ENCODE assay signal across 11 cellular contexts in genomic region chr17:48596000-48596734, GRCh38. TPM values are rescaled to one million over a fixed set of nuclear protein-coding genes. Genes with fewer than 3 reads are reported as not detected.
A peak's percentile ranks its signal among the peaks of the same experiment; 100 is the strongest.
DNase-seq lines count a peak whose midpoint lies in the region; ATAC-seq, FAIRE-seq and TF ChIP-seq lines count a peak whose summit lies in the region.
"Had no signal": no experiment of that assay in that cellular context is flagged by ENCODE, and none has a peak within 500 bp of the region (broad histone marks: within the 10 kb centered on the region; RNA-seq: fewer than 3 reads in every experiment).

No MANE protein-coding gene starts in this region.

- H3K4me3 ChIP-seq in MM.1S (ENCODE audit: low read length) = peak overlapping the region; percentile 51
- H3K4me3 ChIP-seq in GM12878 = no peak overlapping the region
- peak overlapping the region; percentile 35 for H3K4me3 ChIP-seq in naive thymus-derived CD4-positive, alpha-beta T cell (ENCODE audit: low read length)
- H3K4me3 ChIP-seq in uterus = no peak overlapping the region
- no peak overlapping the region for H3K4me3 ChIP-seq in SJCRH30

- TF ChIP-seq EP300 in GM12878 (IDR thresholded peaks at IDR 0.05; ENCODE audit: borderline replicate concordance in 1 of 2, control insufficient read depth in 1 of 2, low read depth in 2 of 2, low read length in 2 of 2) = no peak

- no peaks in the 10 kb centered on the region for H3K9me3 Mint-ChIP-seq in naive thymus-derived CD4-positive, alpha-beta T cell

- TF ChIP-seq POLR2A in GM12878 (IDR thresholded peaks at IDR 0.05; ENCODE audit: low read depth, low read length) (no peak), uterus (IDR thresholded peaks at IDR 0.05) (no peak)

- no peak for ATAC-seq in GM12878
- no peak for ATAC-seq in naive thymus-derived CD4-positive, alpha-beta T cell
- ATAC-seq: HCT116 had no signal

- H3K27ac ChIP-seq in MM.1S (ENCODE audit: low read length) = no peak overlapping the region
- H3K27ac ChIP-seq in GM12878 (ENCODE audit: control insufficient read depth, insufficient read depth) = no peak overlapping the region
- H3K27ac ChIP-seq in naive thymus-derived CD4-positive, alpha-beta T cell (ENCODE audit: low read depth, low read length) = no peak overlapping the region
- no peak overlapping the region for H3K27ac ChIP-seq in uterus
- no peak overlapping the region for H3K27ac ChIP-seq in SJCRH30

- H3K36me3 Mint-ChIP-seq in naive thymus-derived CD4-positive, alpha-beta T cell = peaks cover 0 to 3% (median 0%) of the 10 kb centered on the region in 5 donors

- BruUV-seq in GM12878 (replicated peaks; lab: Mats Ljungman, UMichigan) = no TSS peak

- H4K20me1 ChIP-seq in MM.1S (ENCODE audit: insufficient read depth, low read length) = no peaks in the 10 kb centered on the region
- H4K20me1 ChIP-seq in GM12878 (ENCODE audit: control insufficient read depth, insufficient read depth) = no peaks in the 10 kb centered on the region

- TF ChIP-seq RAD21 in GM12878 (IDR thresholded peaks at IDR 0.05; ENCODE audit: insufficient read depth, low read depth, low read length) = no peak

- H3K36me3 ChIP-seq in MM.1S (replicated peaks; ENCODE audit: insufficient read depth, low read length) (no peaks in the 10 kb centered on the region), GM12878 (ENCODE audit: control insufficient read depth in 2 of 2, insufficient read depth in 2 of 2, low read length in 1 of 2) (no peaks in the 10 kb centered on the region), uterus (no peaks in the 10 kb centered on the region), SJCRH30 (peaks cover 2% of the 10 kb centered on the region; the same call in 1 of the 2 replicates)
- no peaks in the 10 kb centered on the region for H3K36me3 ChIP-seq in naive thymus-derived CD4-positive, alpha-beta T cell (ENCODE audit: control insufficient read depth in 2 of 3, insufficient read depth in 3 of 3, low read length in 3 of 3)

- SMC1A ChIA-PET in GM12878 (lab: Charles Lee; ENCODE audit: uncharacterized antibody, unreplicated experiment) = interaction anchor here (1.0 to 1.2 kb wide), 3 partner anchors 83 to 323 kb away, joined by 3 to 4 read pairs (median 3); no protein-coding TSS in a partner anchor

- H3F3A ChIP-seq in MM.1S (ENCODE audit: insufficient read depth, low read length) = no peaks in the 10 kb centered on the region

- H3K4me2 ChIP-seq in MM.1S (ENCODE audit: low read depth, low read length) = peak overlapping the region; percentile 95
- peak overlapping the region; percentile 66; the same call in 1 of the 2 replicates for H3K4me2 ChIP-seq in GM12878 (ENCODE audit: control insufficient read depth, insufficient read depth)

- intact Hi-C loops in GM12878 (cut with micrococcal nuclease; ENCODE audit: unreplicated experiment) (loop anchor here (2.0 kb wide), 2 partner anchors 259 to 287 kb away; no protein-coding TSS in a partner anchor), uterus (cut with DNase I; ENCODE audit: low total_unique reads) (loop anchor here (10.0 kb wide), 1 partner anchor 251 kb away; no protein-coding TSS in a partner anchor)
- intact Hi-C loops in naive thymus-derived CD4-positive, alpha-beta T cell (cut with micrococcal nuclease) = loop anchor here (1.0 to 10.0 kb wide), 2 partner anchors 332 to 421 kb away; no protein-coding TSS in a partner anchor

- FAIRE-seq in GM12878 (lab: Jason Lieb, UNC) = no peak

- H3K27me3 ChIP-seq in MM.1S (replicated peaks; ENCODE audit: insufficient read depth, low read length) (peaks cover 68% of the 10 kb centered on the region), GM12878 (replicated peaks in 1 of 2; ENCODE audit: control insufficient read depth in 2 of 2, insufficient read depth in 2 of 2, low read length in 1 of 2) (peaks cover 8 to 46% of the 10 kb centered on the region in 2 experiments), uterus (peaks cover 9 to 69% of the 10 kb centered on the region in 2 donors), SJCRH30 (no peaks in the 10 kb centered on the region; the same call in 1 of the 2 replicates)
- H3K27me3 ChIP-seq in naive thymus-derived CD4-positive, alpha-beta T cell (ENCODE audit: control insufficient read depth in 2 of 2, insufficient read depth in 2 of 2, low read length in 2 of 2) = peaks cover 18 to 60% of the 10 kb centered on the region in 2 donors

- H3K27me3 Mint-ChIP-seq in naive thymus-derived CD4-positive, alpha-beta T cell = peaks cover 92 to 97% (median 93%) of the 10 kb centered on the region in 5 donors

- H3K79me2 ChIP-seq in MM.1S (ENCODE audit: low read length) = no peaks in the 10 kb centered on the region
- no peaks in the 10 kb centered on the region for H3K79me2 ChIP-seq in GM12878 (ENCODE audit: control insufficient read depth, insufficient read depth, low read length)

- no peak for TF ChIP-seq CTCF in MM.1S (IDR thresholded peaks at IDR 0.05; ENCODE audit: low read length)
- no peak for TF ChIP-seq CTCF in GM12878 (IDR thresholded peaks at IDR 0.05 in 2 of 3, conservative IDR thresholded peaks at IDR 0.05 in 1 of 3; ENCODE audit: control insufficient read depth in 2 of 3, extremely low read depth in 1 of 3, insufficient read depth in 1 of 3, low read depth in 3 of 3, low read length in 3 of 3)
- no peak for TF ChIP-seq CTCF in uterus (IDR thresholded peaks at IDR 0.05)

- RAD21 ChIA-PET in GM12878 (lab: Charles Lee; ENCODE audit: unreplicated experiment) = interaction anchor here (0.7 kb wide), 1 partner anchor 265 kb away, joined by 3 read pairs; no protein-coding TSS in a partner anchor

- H3K9ac ChIP-seq in MM.1S (ENCODE audit: low read length) (no peak overlapping the region), GM12878 (ENCODE audit: control insufficient read depth, insufficient read depth, low read length) (no peak overlapping the region)

- H3K4me1 ChIP-seq in MM.1S (ENCODE audit: low read length) = no peaks in the 10 kb centered on the region
- peaks cover 10% of the 10 kb centered on the region for H3K4me1 ChIP-seq in GM12878 (ENCODE audit: control insufficient read depth, insufficient read depth, low read length)
- H3K4me1 ChIP-seq in naive thymus-derived CD4-positive, alpha-beta T cell (ENCODE audit: control insufficient read depth in 2 of 2, insufficient read depth in 2 of 2, low read length in 2 of 2) = peaks cover 37 to 40% of the 10 kb centered on the region in 2 donors
- H3K4me1 ChIP-seq in uterus = peaks cover 0 to 7% of the 10 kb centered on the region in 2 donors
- H3K4me1 ChIP-seq in SJCRH30 = 0 out of 2 replicates have a peak, but pooled peaks cover 6% of the 10 kb centered on the region

- peak overlapping the region; percentile 70 for H2AFZ ChIP-seq in MM.1S (ENCODE audit: low read length)
- H2AFZ ChIP-seq in GM12878 (ENCODE audit: control insufficient read depth, low read depth, low read length) = peak overlapping the region; percentile 23; the same call in 1 of the 2 replicates

- peak overlapping the region; percentile 45 to 90 (median 82) for H3K4me3 Mint-ChIP-seq in naive thymus-derived CD4-positive, alpha-beta T cell

- H3K9me3 ChIP-seq in MM.1S (replicated peaks; ENCODE audit: insufficient read depth, low read length) = no peaks in the 10 kb centered on the region
- H3K9me3 ChIP-seq in GM12878 (replicated peaks; ENCODE audit: control insufficient read depth, insufficient read depth, low read length) = no peaks in the 10 kb centered on the region
- H3K9me3 ChIP-seq in naive thymus-derived CD4-positive, alpha-beta T cell (ENCODE audit: control insufficient read depth in 2 of 3, low read length in 3 of 3) = no peaks in the 10 kb centered on the region
- no peaks in the 10 kb centered on the region for H3K9me3 ChIP-seq in uterus
- H3K9me3 ChIP-seq in SJCRH30 (replicated peaks) = no peaks in the 10 kb centered on the region

- peaks cover 34 to 68% (median 45%) of the 10 kb centered on the region in 7 donors for H3K4me1 Mint-ChIP-seq in naive thymus-derived CD4-positive, alpha-beta T cell

- DNase-seq in CD1c-positive myeloid dendritic cell (ENCODE audit: extremely low spot score) (peak; percentile 16), MM.1S (no peak), GM12878 (ENCODE audit: low read depth, low spot score) (no peak), AML-193 (lab: John Stamatoyannopoulos, UW) (no peak), uterus (no peak), retina (no peak), SJCRH30 (no peak)
- DNase-seq in naive thymus-derived CD4-positive, alpha-beta T cell = peak in 1 of 9 donors; percentile 51
- DNase-seq: cerebellar nuclear complex, Kasumi-1 had no signal

- CTCF ChIA-PET in GM12878 (lab: Yijun Ruan, JAX) = no interaction called here
- CTCF ChIA-PET in naive thymus-derived CD4-positive, alpha-beta T cell (lab: Charles Lee) = interaction anchor here (0.6 to 4.6 kb wide), 5 partner anchors 17 to 372 kb away, joined by 3 to 47 read pairs (median 3); no protein-coding TSS in a partner anchor

- 42% methylated on average over 42 of the region's 54 CpGs for WGBS in GM12878 (ENCODE audit: insufficient coverage, insufficient replicate concordance, low lambda C conversion rate, missing lambda C conversion rate)

- POLR2A ChIA-PET in GM12878 (lab: Charles Lee) = no interaction called here
- POLR2A ChIA-PET in naive thymus-derived CD4-positive, alpha-beta T cell (lab: Charles Lee) = interaction anchor here (0.5 to 0.7 kb wide), 2 partner anchors 52 to 221 kb away, joined by 3 read pairs; no protein-coding TSS in a partner anchor

- H3K27ac Mint-ChIP-seq in naive thymus-derived CD4-positive, alpha-beta T cell = peak overlapping the region in 3 of 9 donors; percentile 31 to 46 (median 32)

- H3K9me2 ChIP-seq in MM.1S (replicated peaks; ENCODE audit: insufficient read depth, low read length) = no peaks in the 10 kb centered on the region

- in situ Hi-C loops in GM12878 (cut with MboI) = loop anchor here (5.0 kb wide), 1 partner anchor 334 kb away; no protein-coding TSS in a partner anchor

RNA-seq across cellular contexts. Expression of gene HOXB5, which starts 2.6 kb away (rescaled TPM):
- not detected in 2 replicates for total RNA-seq in GM12878 (2013; cell fraction: nucleolus; rRNA removed)
- not detected in 2 replicates for total RNA-seq in GM12878 (2014; rRNA removed)
- total RNA-seq in GM12878 (2014; rRNA removed; fragmentation: Illumina TruSeq; extraction: Trizol) = not detected in 2 replicates
- total RNA-seq in GM12878 (2021) = not detected in 2 replicates
- polyA plus RNA-seq in GM12878 (2011; ENCODE audit: low read depth) = not detected
- polyA plus RNA-seq in GM12878 (2011; rRNA removed) = not detected in 2 replicates
- not detected in 2 replicates for polyA plus RNA-seq in GM12878 (2011; cell fraction: cytosol; rRNA removed)
- not detected in 2 replicates for polyA plus RNA-seq in GM12878 (2011; cell fraction: nucleus; rRNA removed)
- polyA plus RNA-seq in GM12878 (2012) = not detected in 2 replicates
- not detected in 2 replicates for polyA plus RNA-seq in GM12878 (2014; fragmentation: Illumina TruSeq; extraction: Trizol)
- not detected for polyA plus RNA-seq in GM12878 (2014; fragmentation: Nextera tagmentation; extraction: Ambion mirVana)
- polyA plus RNA-seq in GM12878 (2014; rRNA removed) = not detected in 2 replicates
- polyA plus RNA-seq in GM12878 (2016; fragmentation: Nextera tagmentation; extraction: Ambion mirVana) = not detected
- polyA minus RNA-seq in GM12878 (2011; rRNA and poly(A)+ RNA removed) = not detected in 2 replicates
- not detected in 2 replicates for polyA minus RNA-seq in GM12878 (2011; cell fraction: cytosol; rRNA and poly(A)+ RNA removed)
- not detected in 2 replicates for polyA minus RNA-seq in GM12878 (2011; cell fraction: nucleus; rRNA and poly(A)+ RNA removed)
- not detected for total RNA-seq in naive thymus-derived CD4-positive, alpha-beta T cell
- not detected for polyA plus RNA-seq in naive thymus-derived CD4-positive, alpha-beta T cell
- total RNA-seq in uterus = 1 to 10 TPM in 1 of 4 donors, under 1 TPM in 2, not detected in 1; 0.55 to 2.5 (median 0.59) TPM
- 0.51 and 0.61 TPM in 2 replicates for total RNA-seq in SJCRH30 (2014; rRNA removed; shearing (Covaris generic))

RNA-seq across cellular contexts. Expression of gene HOXB3, which starts 6.1 kb away (rescaled TPM):
- 23.2 and 26.2 TPM in 2 replicates for total RNA-seq in GM12878 (2013; cell fraction: nucleolus; rRNA removed)
- total RNA-seq in GM12878 (2014; rRNA removed) (2.8 and 4.5 TPM in 2 replicates), GM12878 (2014; rRNA removed; fragmentation: Illumina TruSeq; extraction: Trizol) (3.0 and 3.5 TPM in 2 replicates), GM12878 (2021) (5.6 and 6.7 TPM in 2 replicates), uterus (10 to 100 TPM; 10.6 to 30.0 (median 18.0) TPM)
- 2.1 TPM for polyA plus RNA-seq in GM12878 (2011; ENCODE audit: low read depth)
- polyA plus RNA-seq in GM12878 (2011; rRNA removed) (6.4 and 9.1 TPM in 2 replicates), GM12878 (2014; fragmentation: Illumina TruSeq; extraction: Trizol) (4.5 and 4.6 TPM in 2 replicates), GM12878 (2014; fragmentation: Nextera tagmentation; extraction: Ambion mirVana) (under 1 TPM; 0.64 to 0.91 TPM), GM12878 (2014; rRNA removed) (7.7 and 8.3 TPM in 2 replicates), GM12878 (2016; fragmentation: Nextera tagmentation; extraction: Ambion mirVana) (under 1 TPM; 0.19 to 0.76 TPM)
- 4.0 and 4.7 TPM in 2 replicates for polyA plus RNA-seq in GM12878 (2011; cell fraction: cytosol; rRNA removed)
- 35.2 and 38.0 TPM in 2 replicates for polyA plus RNA-seq in GM12878 (2011; cell fraction: nucleus; rRNA removed)
- polyA plus RNA-seq in GM12878 (2012) = 3.2 and 3.9 TPM in 2 replicates
- 1.2 and 2.0 TPM in 2 replicates for polyA minus RNA-seq in GM12878 (2011; rRNA and poly(A)+ RNA removed)
- 1.5 and 1.6 TPM in 2 replicates for polyA minus RNA-seq in GM12878 (2011; cell fraction: cytosol; rRNA and poly(A)+ RNA removed)
- polyA minus RNA-seq in GM12878 (2011; cell fraction: nucleus; rRNA and poly(A)+ RNA removed) = 7.1 and 7.3 TPM in 2 replicates
- 10 to 100 TPM in 1 of 5 experiments, 1 to 10 TPM in 3, under 1 TPM in 1; 0.48 to 14.6 (median 7.1) TPM for total RNA-seq in naive thymus-derived CD4-positive, alpha-beta T cell
- under 1 TPM in 1 of 2 donors, not detected in 1; 0.11 TPM for polyA plus RNA-seq in naive thymus-derived CD4-positive, alpha-beta T cell
- 7.4 and 8.8 TPM in 2 replicates for total RNA-seq in SJCRH30 (2014; rRNA removed; shearing (Covaris generic))

RNA-seq across cellular contexts. Expression of gene HOXB6, which starts 8.6 kb away (rescaled TPM):
- total RNA-seq in GM12878 (2013; cell fraction: nucleolus; rRNA removed) = not detected in 2 replicates
- total RNA-seq in GM12878 (2014; rRNA removed) (0.05 and 0.06 TPM in 2 replicates), GM12878 (2014; rRNA removed; fragmentation: Illumina TruSeq; extraction: Trizol) (0.09 TPM in 1 of 2 replicates, not detected in the other), GM12878 (2021) (0.13 and 0.24 TPM in 2 replicates), uterus (10 to 100 TPM in 1 of 4 donors, 1 to 10 TPM in 1, under 1 TPM in 1, not detected in 1; 0.88 to 18.2 (median 7.3) TPM)
- polyA plus RNA-seq in GM12878 (2011; ENCODE audit: low read depth) = 0.16 TPM
- polyA plus RNA-seq in GM12878 (2011; rRNA removed) (0.10 TPM in 1 of 2 replicates, not detected in the other), GM12878 (2014; fragmentation: Illumina TruSeq; extraction: Trizol) (0.07 TPM in 1 of 2 replicates, not detected in the other), GM12878 (2014; fragmentation: Nextera tagmentation; extraction: Ambion mirVana) (under 1 TPM in 1 of 2 experiments, not detected in 1; 0.04 TPM), GM12878 (2014; rRNA removed) (0.22 and 0.51 TPM in 2 replicates), GM12878 (2016; fragmentation: Nextera tagmentation; extraction: Ambion mirVana) (under 1 TPM in 1 of 2 experiments, not detected in 1; 0.13 TPM)
- 0.10 and 0.27 TPM in 2 replicates for polyA plus RNA-seq in GM12878 (2011; cell fraction: cytosol; rRNA removed)
- 0.10 TPM in 1 of 2 replicates, not detected in the other for polyA plus RNA-seq in GM12878 (2011; cell fraction: nucleus; rRNA removed)
- 0.21 TPM in 1 of 2 replicates, not detected in the other for polyA plus RNA-seq in GM12878 (2012)
- 0.10 TPM in 1 of 2 replicates, not detected in the other for polyA minus RNA-seq in GM12878 (2011; rRNA and poly(A)+ RNA removed)
- polyA minus RNA-seq in GM12878 (2011; cell fraction: cytosol; rRNA and poly(A)+ RNA removed) = not detected in 2 replicates
- not detected in 2 replicates for polyA minus RNA-seq in GM12878 (2011; cell fraction: nucleus; rRNA and poly(A)+ RNA removed)
- under 1 TPM in 1 of 5 experiments, not detected in 4; 0.34 TPM for total RNA-seq in naive thymus-derived CD4-positive, alpha-beta T cell
- polyA plus RNA-seq in naive thymus-derived CD4-positive, alpha-beta T cell = not detected
- total RNA-seq in SJCRH30 (2014; rRNA removed; shearing (Covaris generic)) = 6.2 and 7.5 TPM in 2 replicates

RNA-seq across cellular contexts. Expression of gene HOXB7, which starts 14.7 kb away (rescaled TPM):
- 0.98 and 1.3 TPM in 2 replicates for total RNA-seq in GM12878 (2013; cell fraction: nucleolus; rRNA removed)
- total RNA-seq in GM12878 (2014; rRNA removed) (3.2 and 4.2 TPM in 2 replicates), GM12878 (2014; rRNA removed; fragmentation: Illumina TruSeq; extraction: Trizol) (3.6 and 5.8 TPM in 2 replicates), GM12878 (2021) (4.0 and 4.5 TPM in 2 replicates), uterus (1 to 10 TPM in 3 of 4 donors, not detected in 1; 1.0 to 6.9 (median 3.5) TPM)
- polyA plus RNA-seq in GM12878 (2011; ENCODE audit: low read depth) = 2.3 TPM
- polyA plus RNA-seq in GM12878 (2011; rRNA removed) (7.4 and 8.3 TPM in 2 replicates), GM12878 (2014; fragmentation: Illumina TruSeq; extraction: Trizol) (1.3 and 3.7 TPM in 2 replicates), GM12878 (2014; fragmentation: Nextera tagmentation; extraction: Ambion mirVana) (1 to 10 TPM; 2.8 to 3.4 TPM), GM12878 (2014; rRNA removed) (5.1 and 7.0 TPM in 2 replicates), GM12878 (2016; fragmentation: Nextera tagmentation; extraction: Ambion mirVana) (1 to 10 TPM; 4.3 to 4.8 TPM)
- 6.8 and 8.1 TPM in 2 replicates for polyA plus RNA-seq in GM12878 (2011; cell fraction: cytosol; rRNA removed)
- 2.5 and 4.1 TPM in 2 replicates for polyA plus RNA-seq in GM12878 (2011; cell fraction: nucleus; rRNA removed)
- 3.9 and 4.1 TPM in 2 replicates for polyA plus RNA-seq in GM12878 (2012)
- polyA minus RNA-seq in GM12878 (2011; rRNA and poly(A)+ RNA removed) = 1.6 and 2.8 TPM in 2 replicates
- polyA minus RNA-seq in GM12878 (2011; cell fraction: cytosol; rRNA and poly(A)+ RNA removed) = 1.7 and 2.2 TPM in 2 replicates
- 0.97 and 1.2 TPM in 2 replicates for polyA minus RNA-seq in GM12878 (2011; cell fraction: nucleus; rRNA and poly(A)+ RNA removed)
- under 1 TPM in 1 of 5 experiments, not detected in 4; 0.31 TPM for total RNA-seq in naive thymus-derived CD4-positive, alpha-beta T cell
- not detected for polyA plus RNA-seq in naive thymus-derived CD4-positive, alpha-beta T cell
- 18.8 and 23.1 TPM in 2 replicates for total RNA-seq in SJCRH30 (2014; rRNA removed; shearing (Covaris generic))

RNA-seq across cellular contexts. Expression of gene HOXB4, which starts 18.0 kb away (rescaled TPM):
- total RNA-seq in GM12878 (2013; cell fraction: nucleolus; rRNA removed) = 10.2 and 10.5 TPM in 2 replicates
- total RNA-seq in GM12878 (2014; rRNA removed) = 3.3 and 3.7 TPM in 2 replicates
- total RNA-seq in GM12878 (2014; rRNA removed; fragmentation: Illumina TruSeq; extraction: Trizol) = 2.3 and 2.5 TPM in 2 replicates
- total RNA-seq in GM12878 (2021) = 5.8 and 6.2 TPM in 2 replicates
- 0.64 TPM for polyA plus RNA-seq in GM12878 (2011; ENCODE audit: low read depth)
- polyA plus RNA-seq in GM12878 (2011; rRNA removed) = 2.4 and 3.4 TPM in 2 replicates
- 3.4 and 3.5 TPM in 2 replicates for polyA plus RNA-seq in GM12878 (2011; cell fraction: cytosol; rRNA removed)
- 10.1 and 10.8 TPM in 2 replicates for polyA plus RNA-seq in GM12878 (2011; cell fraction: nucleus; rRNA removed)
- 1.4 and 2.0 TPM in 2 replicates for polyA plus RNA-seq in GM12878 (2012)
- polyA plus RNA-seq in GM12878 (2014; fragmentation: Illumina TruSeq; extraction: Trizol) = 2.3 and 4.6 TPM in 2 replicates
- under 1 TPM; 0.35 to 0.60 TPM for polyA plus RNA-seq in GM12878 (2014; fragmentation: Nextera tagmentation; extraction: Ambion mirVana)
- polyA plus RNA-seq in GM12878 (2014; rRNA removed) = 3.6 and 4.3 TPM in 2 replicates
- 1 to 10 TPM; 1.0 to 1.2 TPM for polyA plus RNA-seq in GM12878 (2016; fragmentation: Nextera tagmentation; extraction: Ambion mirVana)
- 1.4 and 3.2 TPM in 2 replicates for polyA minus RNA-seq in GM12878 (2011; rRNA and poly(A)+ RNA removed)
- 0.94 and 1.5 TPM in 2 replicates for polyA minus RNA-seq in GM12878 (2011; cell fraction: cytosol; rRNA and poly(A)+ RNA removed)
- 4.0 and 6.4 TPM in 2 replicates for polyA minus RNA-seq in GM12878 (2011; cell fraction: nucleus; rRNA and poly(A)+ RNA removed)
- total RNA-seq in naive thymus-derived CD4-positive, alpha-beta T cell = 1 to 10 TPM in 4 of 5 experiments, under 1 TPM in 1; 0.34 to 7.9 (median 2.4) TPM
- not detected for polyA plus RNA-seq in naive thymus-derived CD4-positive, alpha-beta T cell
- 1 to 10 TPM in 2 of 4 donors, under 1 TPM in 1, not detected in 1; 0.88 to 6.9 (median 5.5) TPM for total RNA-seq in uterus
- total RNA-seq in SJCRH30 (2014; rRNA removed; shearing (Covaris generic)) = 3.7 and 4.3 TPM in 2 replicates

Comparison
In these comparisons a context has a peak if more than half of its experiments do, and no peak if none do; other contexts are left out.
1. H3K4me3 ChIP-seq: peak in MM.1S (single experiment) and naive thymus-derived CD4-positive, alpha-beta T cell (single experiment); none in GM12878 (single experiment), uterus (0 of 2) and SJCRH30 (single experiment).